In the genomic region with DNA sequence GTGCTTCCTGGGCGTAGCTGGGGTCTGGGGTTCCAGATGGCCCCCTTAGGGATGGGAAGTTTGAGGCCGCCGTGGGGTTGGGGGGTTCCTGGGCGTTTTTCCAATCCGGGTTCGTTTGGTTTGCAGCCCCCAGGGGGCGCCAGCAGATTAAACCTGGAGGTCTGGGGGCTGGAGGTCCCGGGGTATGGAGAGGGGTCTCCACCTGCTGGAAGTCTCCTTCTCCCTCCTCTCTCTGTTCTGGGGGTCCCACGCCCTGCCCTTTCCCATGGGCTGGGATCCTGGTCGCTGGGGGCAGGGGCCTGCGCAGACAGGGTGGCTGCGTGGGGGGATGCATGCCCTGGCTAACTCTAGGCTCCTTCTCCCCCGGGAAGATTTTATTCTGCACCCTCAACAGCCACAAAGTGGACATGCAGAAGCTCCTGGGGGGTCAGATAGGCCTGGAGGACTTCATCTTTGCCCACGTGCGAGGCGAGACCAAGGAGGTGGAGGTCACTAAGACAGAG, we compare ENCODE assay signal across 8 cellular contexts. TPM values are rescaled to one million over a fixed set of nuclear protein-coding genes. Genes with fewer than 3 reads are reported as not detected.
A peak's percentile ranks its signal among the peaks of the same experiment; 100 is the strongest.
DNase-seq lines count a peak whose midpoint lies in the region; ATAC-seq and TF ChIP-seq lines count a peak whose summit lies in the region.

No MANE protein-coding gene starts in this region.

- DNase-seq in cardiac muscle cell (ENCODE audit: low read depth in 1 of 2, low spot score in 1 of 2): peak in 1 of 2 donors; percentile 42
- DNase-seq in Right ventricle myocardium superior: no peak
- DNase-seq in activated CD4-positive, alpha-beta T cell treated with anti-CD3 and anti-CD28 coated beads, Interleukin-2, amount 50 U/mL, for 48 hours: peak; percentile 46 to 49
- no peak for DNase-seq in left ventricle myocardium inferior
- peak; percentile 65 for DNase-seq in stimulated activated naive CD8-positive, alpha-beta T cell treated with anti-CD3 and anti-CD28 coated beads, Interleukin-15, Interleukin-2, amounts not matched to agents 100 U/mL and 50 U/mL, for 24 hours
- DNase-seq in caudate nucleus (lab: John Stamatoyannopoulos, UW): no peak

- peak overlapping the region; percentile 14 for H3K4me3 ChIP-seq in cardiac muscle cell
- H3K4me3 ChIP-seq in left ventricle myocardium inferior: peak overlapping the region; percentile 61

- H3K9me3 ChIP-seq in cardiac muscle cell (ENCODE audit: low read depth) (no peaks in the 10 kb centered on the region), left ventricle myocardium inferior (replicated peaks) (no peaks in the 10 kb centered on the region)

- ATAC-seq in Right ventricle myocardium superior (ENCODE audit: poor library complexity) (no peak), GM21423 (IDR thresholded peaks at IDR 0.05; ENCODE audit: unreplicated experiment) (no peak), HG03159 (IDR thresholded peaks at IDR 0.05; ENCODE audit: unreplicated experiment) (no peak)
- no peak for ATAC-seq in stimulated activated naive CD8-positive, alpha-beta T cell treated with anti-CD3 and anti-CD28 coated beads, Interleukin-15, Interleukin-2, amounts not matched to agents 100 U/mL and 50 U/mL, for 24 hours

- H3K27ac ChIP-seq in cardiac muscle cell: no peak overlapping the region
- H3K27ac ChIP-seq in left ventricle myocardium inferior (replicated peaks): peak overlapping the region; percentile 44
- H3K27ac ChIP-seq in caudate nucleus (ENCODE audit: low read depth, low read length): no peak overlapping the region

- TF ChIP-seq CTCF in cardiac muscle cell (IDR thresholded peaks at IDR 0.05; ENCODE audit: low read depth, low read length): peak; percentile 51
- peak; percentile 65 for TF ChIP-seq CTCF in left ventricle myocardium inferior (IDR thresholded peaks at IDR 0.05; ENCODE audit: borderline replicate concordance)

- no peaks in the 10 kb centered on the region for H3K4me1 ChIP-seq in cardiac muscle cell (ENCODE audit: low read depth)
- peaks cover 19% of the 10 kb centered on the region for H3K4me1 ChIP-seq in left ventricle myocardium inferior

- intact Hi-C loops in Right ventricle myocardium superior (cut with DNase I) (loop anchor here (2.0 kb wide), 1 partner anchor 33 kb away; no protein-coding TSS in a partner anchor), left ventricle myocardium inferior (cut with micrococcal nuclease) (no loop called here)

- H3K36me3 ChIP-seq in cardiac muscle cell (no peaks in the 10 kb centered on the region), left ventricle myocardium inferior (no peaks in the 10 kb centered on the region)

- H3K27me3 ChIP-seq in cardiac muscle cell (peaks cover 41% of the 10 kb centered on the region), left ventricle myocardium inferior (ENCODE audit: low read depth) (peaks cover 37% of the 10 kb centered on the region)

RNA-seq across cellular contexts. Expression of gene GIPC3, which starts 0.9 kb away (rescaled TPM):
- total RNA-seq in cardiac muscle cell: 0.28 and 0.54 TPM in 2 replicates
- polyA plus RNA-seq in cardiac muscle cell: 0.13 and 2.2 TPM in 2 replicates
- total RNA-seq in Right ventricle myocardium superior: 2.2 TPM
- 1.6 TPM for total RNA-seq in left ventricle myocardium inferior

RNA-seq across cellular contexts. Expression of gene HMG20B, which starts 13.4 kb away (rescaled TPM):
- total RNA-seq in cardiac muscle cell (202 and 253 TPM in 2 replicates), Right ventricle myocardium superior (34.4 TPM), left ventricle myocardium inferior (34.8 TPM)
- polyA plus RNA-seq in cardiac muscle cell: 154 and 177 TPM in 2 replicates

RNA-seq across cellular contexts. Expression of gene TBXA2R, which starts 20.5 kb away (rescaled TPM):
- 0.15 and 0.18 TPM in 2 replicates for total RNA-seq in cardiac muscle cell
- polyA plus RNA-seq in cardiac muscle cell: 0.40 and 1.0 TPM in 2 replicates
- 2.6 TPM for total RNA-seq in Right ventricle myocardium superior
- 2.3 TPM for total RNA-seq in left ventricle myocardium inferior

RNA-seq across cellular contexts. Expression of gene MFSD12, which starts 28.8 kb away (rescaled TPM):
- 89.0 and 110 TPM in 2 replicates for total RNA-seq in cardiac muscle cell
- 51.5 and 71.8 TPM in 2 replicates for polyA plus RNA-seq in cardiac muscle cell
- total RNA-seq in Right ventricle myocardium superior: 21.7 TPM
- total RNA-seq in left ventricle myocardium inferior: 23.5 TPM

RNA-seq across cellular contexts. Expression of gene CACTIN, which starts 40.4 kb away (rescaled TPM):
- total RNA-seq in cardiac muscle cell (31.0 and 49.0 TPM in 2 replicates), Right ventricle myocardium superior (13.7 TPM), left ventricle myocardium inferior (14.5 TPM)
- 19.4 and 20.1 TPM in 2 replicates for polyA plus RNA-seq in cardiac muscle cell

Comparison
In these comparisons a context has a peak if more than half of its experiments do, and no peak if none do; other contexts are left out.
1. DNase-seq: peak in activated CD4-positive, alpha-beta T cell treated with anti-CD3 and anti-CD28 coated beads, Interleukin-2, amount 50 U/mL, for 48 hours (2 of 2) and stimulated activated naive CD8-positive, alpha-beta T cell treated with anti-CD3 and anti-CD28 coated beads, Interleukin-15, Interleukin-2, amounts not matched to agents 100 U/mL and 50 U/mL, for 24 hours (single experiment); none in Right ventricle myocardium superior (single experiment), left ventricle myocardium inferior (single experiment) and caudate nucleus (0 of 61).